ENCODE assay signal across 12 cellular contexts in the genomic region with DNA sequence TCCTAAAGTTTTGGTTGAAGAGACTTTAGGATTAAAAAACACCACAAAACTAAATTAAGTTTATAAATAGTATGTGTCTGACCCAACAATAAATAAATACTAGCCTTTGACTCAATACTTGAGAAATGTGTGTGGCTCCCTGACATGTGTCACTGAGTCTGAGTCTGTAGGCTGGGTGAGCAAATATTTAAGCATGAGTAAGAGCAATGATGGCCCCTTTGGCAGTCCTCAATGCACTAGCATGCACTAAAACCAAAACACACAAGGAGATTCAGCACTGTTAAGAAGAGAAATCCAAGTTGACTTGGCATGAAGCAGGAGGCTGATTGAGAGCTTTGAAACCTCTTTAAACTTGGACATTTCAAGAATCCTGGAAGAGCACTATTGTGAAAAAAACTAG. TPM values are rescaled to one million over a fixed set of nuclear protein-coding genes. Genes with fewer than 3 reads are reported as not detected.
DNase-seq lines count a peak whose midpoint lies in the region; ATAC-seq and TF ChIP-seq lines count a peak whose summit lies in the region.
"Had no signal": no experiment of that assay in that cellular context is flagged by ENCODE, and none has a peak within 500 bp of the region (broad histone marks: within the 10 kb centered on the region; RNA-seq: fewer than 3 reads in every experiment).

No MANE protein-coding gene starts in this region.

- H3K27ac ChIP-seq in Panc1 (ENCODE audit: low read length) = no peak overlapping the region
- H3K27ac ChIP-seq: ascending aorta had no signal

- no peaks in the 10 kb centered on the region; the same call in 1 of the 2 replicates for H3K27me3 ChIP-seq in Panc1 (ENCODE audit: control insufficient read depth, insufficient read depth, low read length)
- H3K27me3 ChIP-seq: ascending aorta had no signal

- POLR2A ChIA-PET in Panc1 (lab: Charles Lee) = no interaction called here

- peaks cover 2% of the 10 kb centered on the region for H3K27me3 Mint-ChIP-seq in activated T-cell treated with anti-CD3 and anti-CD28 coated beads, Interleukin-2, amount 50 U/mL, for 4 hours (ENCODE audit: low read depth)

- ATAC-seq in Panc1 (no peak), GM21717 (IDR thresholded peaks at IDR 0.05; ENCODE audit: unreplicated experiment) (no peak), GM19463 (IDR thresholded peaks at IDR 0.05; ENCODE audit: unreplicated experiment) (no peak)
- ATAC-seq in activated T-cell treated with anti-CD3 and anti-CD28 coated beads, Interleukin-2, amount 50 U/mL, for 4 hours = no peak

- no peaks in the 10 kb centered on the region for H3K4me1 ChIP-seq in Panc1 (ENCODE audit: control insufficient read depth, insufficient read depth, low read length)
- H3K4me1 ChIP-seq: ascending aorta had no signal

- no peaks in the 10 kb centered on the region for H3K9me3 ChIP-seq in Panc1 (ENCODE audit: control insufficient read depth, insufficient read depth, low read depth, low read length)

- H3K4me3 Mint-ChIP-seq in activated T-cell treated with anti-CD3 and anti-CD28 coated beads, Interleukin-2, amount 50 U/mL, for 4 hours = no peak overlapping the region
- H3K4me3 Mint-ChIP-seq: nephron progenitor cell had no signal

- peaks cover 4% of the 10 kb centered on the region for H3K9me3 Mint-ChIP-seq in activated T-cell treated with anti-CD3 and anti-CD28 coated beads, Interleukin-2, amount 50 U/mL, for 4 hours

- DNase-seq in Daoy (ENCODE audit: low read depth) (peak; percentile 75), Panc1 (ENCODE audit: low read depth, low spot score) (peak; percentile 28), epithelial cell of esophagus (ENCODE audit: low read depth) (peak; percentile 92), renal cortical epithelial cell (ENCODE audit: low read depth) (peak; percentile 50)
- DNase-seq in stimulated activated CD4-positive, alpha-beta T cell treated with anti-CD3 and anti-CD28 coated beads, Interleukin-4, amount 100 ng/mL, for 4 hours = no peak
- no peak for DNase-seq in activated T-cell treated with anti-CD3 and anti-CD28 coated beads, Interleukin-2, amount 50 U/mL, for 4 hours
- DNase-seq: activated T-cell treated with anti-CD3 and anti-CD28 coated beads for 4 hours, NCI-H2171 treated with DMSO at 0.1 percent for 48 hours, nephron progenitor cell had no signal

- no peak for TF ChIP-seq CTCF in Panc1 (IDR thresholded peaks at IDR 0.05)
- TF ChIP-seq CTCF in epithelial cell of esophagus (IDR thresholded peaks at IDR 0.05; ENCODE audit: insufficient read depth, low read depth, low read length, missing control alignments) = no peak

- in situ Hi-C loops in Panc1 (cut with HindIII; ENCODE audit: low pct_unique_long_range_greater_than_20kb, low sequenced_read_pairs) = no loop called here

- CTCF ChIA-PET in Panc1 (lab: Charles Lee) = no interaction called here

- no peaks in the 10 kb centered on the region for H3K36me3 ChIP-seq in Panc1 (ENCODE audit: control insufficient read depth, insufficient read depth, low read length)
- H3K36me3 ChIP-seq: ascending aorta had no signal

- H3K4me1 Mint-ChIP-seq in activated T-cell treated with anti-CD3 and anti-CD28 coated beads, Interleukin-2, amount 50 U/mL, for 4 hours (ENCODE audit: low read depth) = peaks cover 4% of the 10 kb centered on the region
- H3K4me1 Mint-ChIP-seq: nephron progenitor cell had no signal

- H3K4me3 ChIP-seq in Panc1 (ENCODE audit: low read depth in 2 of 2, low read length in 2 of 2) = no peak overlapping the region
- no peak overlapping the region for H3K4me3 ChIP-seq in epithelial cell of esophagus (ENCODE audit: low read length)
- H3K4me3 ChIP-seq: ascending aorta had no signal

- no TSS peak for BruUV-seq in Panc1 (replicated peaks; lab: Mats Ljungman, UMichigan)

- no peaks in the 10 kb centered on the region for H3K36me3 Mint-ChIP-seq in activated T-cell treated with anti-CD3 and anti-CD28 coated beads, Interleukin-2, amount 50 U/mL, for 4 hours (ENCODE audit: insufficient read depth)

- intact Hi-C loops in Panc1 (cut with micrococcal nuclease; ENCODE audit: unreplicated experiment) = no loop called here

RNA-seq across cellular contexts. Expression of gene CCDC71L, which starts 37.1 kb away (rescaled TPM):
- 29.7 and 40.7 TPM in 2 replicates for total RNA-seq in Daoy (2014; rRNA removed; shearing (Covaris generic))
- total RNA-seq in Panc1 (2021; ENCODE audit: unreplicated experiment) (6.0 TPM), renal cortical epithelial cell (21.0 and 34.9 TPM in 2 replicates)
- polyA plus RNA-seq in Panc1 (2012; ENCODE audit: insufficient read length) = 5.4 TPM
- total RNA-seq in activated T-cell treated with anti-CD3 and anti-CD28 coated beads, Interleukin-2, amount 50 U/mL, for 4 hours = 10 to 100 TPM; 40.6 to 51.9 (median 42.7) TPM

Comparison
In these comparisons a context has a peak if more than half of its experiments do, and no peak if none do; other contexts are left out.
1. DNase-seq: peak in Daoy (single experiment), Panc1 (single experiment), epithelial cell of esophagus (single experiment) and renal cortical epithelial cell (single experiment); none in stimulated activated CD4-positive, alpha-beta T cell treated with anti-CD3 and anti-CD28 coated beads, Interleukin-4, amount 100 ng/mL, for 4 hours (0 of 2) and activated T-cell treated with anti-CD3 and anti-CD28 coated beads, Interleukin-2, amount 50 U/mL, for 4 hours (single experiment).